ENCODE assay signal across 9 cellular contexts in genomic region chr5:96876292-96876850, GRCh38. TPM values are rescaled to one million over a fixed set of nuclear protein-coding genes. Genes with fewer than 3 reads are reported as not detected.
A peak's percentile ranks its signal among the peaks of the same experiment; 100 is the strongest.
DNase-seq lines count a peak whose midpoint lies in the region; ATAC-seq, FAIRE-seq and TF ChIP-seq lines count a peak whose summit lies in the region.
"Had no signal": no experiment of that assay in that cellular context is flagged by ENCODE, and none has a peak within 500 bp of the region (broad histone marks: within the 10 kb centered on the region; RNA-seq: fewer than 3 reads in every experiment).

TSS of gene ERAP2 (plus strand) at chr5:96876500. CDS start at chr5:96879686, 3,186 bp downstream.

- POLR2A ChIA-PET in CD4-positive, alpha-beta T cell (lab: Charles Lee): interaction anchor here (0.6 to 3.3 kb wide), 22 partner anchors 7 to 1895 kb away, joined by 3 to 41 read pairs (median 6); partner anchors contain the start of genes ERAP1, LNPEP and RIOK2

- H3K27me3 Mint-ChIP-seq in CD4-positive, alpha-beta T cell: no peaks in the 10 kb centered on the region

- peaks cover 81% of the 10 kb centered on the region for H3K4me1 Mint-ChIP-seq in CD4-positive, alpha-beta T cell (ENCODE audit: low read depth)

- intact Hi-C loops in CD4-positive, alpha-beta T cell (cut with DNase I, micrococcal nuclease): loop anchor here in 1 of 2 experiments (1.0 to 10.0 kb wide), 4 partner anchors 20 to 122 kb away; no protein-coding TSS in a partner anchor
- intact Hi-C loops in lower lobe of right lung (cut with DNase I): loop anchor here (10.0 kb wide), 2 partner anchors 122 to 288 kb away; no protein-coding TSS in a partner anchor

- TF ChIP-seq CTCF in CD4-positive, alpha-beta T cell (IDR thresholded peaks at IDR 0.05): no peak
- no peak for TF ChIP-seq CTCF in lower lobe of right lung (IDR thresholded peaks at IDR 0.05)
- TF ChIP-seq CTCF in thoracic aorta (IDR thresholded peaks at IDR 0.05): no peak

- DNase-seq in CD4-positive, alpha-beta T cell: peak in 1 of 10 experiments; percentile 13
- DNase-seq in RCC 7860 (ENCODE audit: low spot score) (peak; percentile 22), lower lobe of right lung (no peak), thoracic aorta (ENCODE audit: low spot score) (no peak), AG08396 (ENCODE audit: low spot score) (no peak)
- peak; percentile 65 for DNase-seq in central memory CD4-positive, alpha-beta T cell

- H3K27ac Mint-ChIP-seq in CD4-positive, alpha-beta T cell: peak within 1 kb of the TSS; percentile 92

- no peaks in the 10 kb centered on the region for H3K27me3 ChIP-seq in CD4-positive, alpha-beta T cell (ENCODE audit: control insufficient read depth, insufficient read depth, low read length)
- no peaks in the 10 kb centered on the region for H3K27me3 ChIP-seq in lower lobe of right lung (ENCODE audit: low read depth)
- H3K27me3 ChIP-seq in thoracic aorta (replicated peaks; ENCODE audit: insufficient read depth): no peaks in the 10 kb centered on the region

- peak; percentile 77 for ATAC-seq in CD4-positive, alpha-beta T cell (ENCODE audit: poor library complexity)
- ATAC-seq in GM19043 (IDR thresholded peaks at IDR 0.05; ENCODE audit: low read depth, unreplicated experiment): peak; percentile 48
- peak; percentile 49 for ATAC-seq in HG03342 (IDR thresholded peaks at IDR 0.05; ENCODE audit: unreplicated experiment)
- peak; percentile 64 to 86 for ATAC-seq in lower lobe of right lung
- ATAC-seq in thoracic aorta (ENCODE audit: insufficient number of reproducible peaks, low FRiP score, low read depth): no peak

- H3K4me1 ChIP-seq in lower lobe of right lung: peaks cover 37% of the 10 kb centered on the region
- peaks cover 8 to 10% of the 10 kb centered on the region in 2 donors for H3K4me1 ChIP-seq in thoracic aorta (ENCODE audit: control insufficient read depth in 1 of 2, low read depth in 2 of 2)

- H3K36me3 ChIP-seq in lower lobe of right lung: peaks cover 7% of the 10 kb centered on the region
- no peaks in the 10 kb centered on the region for H3K36me3 ChIP-seq in thoracic aorta

- H3K9me3 ChIP-seq in CD4-positive, alpha-beta T cell (ENCODE audit: control insufficient read depth, low read length): no peaks in the 10 kb centered on the region
- H3K9me3 ChIP-seq in lower lobe of right lung (no peaks in the 10 kb centered on the region), thoracic aorta (no peaks in the 10 kb centered on the region)

- H3K4me3 ChIP-seq in lower lobe of right lung: peak within 1 kb of the TSS; percentile 70
- peak within 1 kb of the TSS; percentile 79 for H3K4me3 ChIP-seq in thoracic aorta

- peak within 1 kb of the TSS; percentile 98 for H3K4me3 Mint-ChIP-seq in CD4-positive, alpha-beta T cell

- H3K9me3 Mint-ChIP-seq in CD4-positive, alpha-beta T cell: no peaks in the 10 kb centered on the region

- CTCF ChIA-PET in CD4-positive, alpha-beta T cell (lab: Charles Lee): interaction anchor here (1.1 to 2.5 kb wide), 4 partner anchors 7 to 61 kb away, joined by 4 to 12 read pairs (median 6); no protein-coding TSS in a partner anchor

- peaks cover 33% of the 10 kb centered on the region for H3K36me3 Mint-ChIP-seq in CD4-positive, alpha-beta T cell (ENCODE audit: low read depth)

- peak within 1 kb of the TSS; percentile 90 for H3K27ac ChIP-seq in CD4-positive, alpha-beta T cell (ENCODE audit: low read depth, low read length)
- peak within 1 kb of the TSS; percentile 87 for H3K27ac ChIP-seq in lower lobe of right lung
- peak within 1 kb of the TSS; percentile 13 to 54 for H3K27ac ChIP-seq in thoracic aorta

- FAIRE-seq in RCC 7860 (lab: Jason Lieb, UNC): peak; percentile 2
- FAIRE-seq: TTC549 had no signal

RNA-seq across cellular contexts. Expression of gene ERAP2, which starts in this region (rescaled TPM):
- total RNA-seq in CD4-positive, alpha-beta T cell: 10 to 100 TPM; 56.6 to 61.4 TPM
- total RNA-seq in lower lobe of right lung (32.1 TPM), thoracic aorta (10 to 100 TPM; 15.8 to 18.3 TPM)

Comparison
In these comparisons a context has a peak if more than half of its experiments do, and no peak if none do; other contexts are left out.
1. DNase-seq: peak in RCC 7860 (single experiment) and central memory CD4-positive, alpha-beta T cell (single experiment); none in lower lobe of right lung (single experiment), thoracic aorta (single experiment) and AG08396 (single experiment).
2. H3K27ac ChIP-seq: peak in every context shown above with its lines; median percentile 90 in CD4-positive, alpha-beta T cell; 87 in lower lobe of right lung; 34 in thoracic aorta.